13 cellular contexts compared by ENCODE assay signal in the genomic region with DNA sequence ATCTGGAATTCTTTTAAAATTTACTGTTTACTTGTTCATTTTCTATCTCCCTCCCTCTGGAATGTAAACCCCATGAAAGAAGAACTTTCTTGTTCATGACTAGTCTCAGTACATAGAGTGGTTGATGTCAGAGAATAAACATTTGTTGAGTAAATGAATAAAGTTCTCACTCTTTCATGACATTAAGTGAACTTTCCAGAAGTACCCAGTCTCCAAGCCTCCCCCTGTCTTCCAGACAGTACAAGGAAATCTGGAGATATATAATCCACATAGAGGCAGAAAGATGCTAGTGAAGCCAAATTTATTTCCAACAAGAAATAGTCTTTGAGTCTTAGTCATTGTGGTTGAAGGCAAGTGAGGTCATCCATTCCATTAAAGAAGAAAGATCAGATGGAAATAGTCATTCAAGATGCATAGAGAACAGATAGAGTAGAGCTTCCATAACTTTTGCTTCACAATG.
A peak's percentile ranks its signal among the peaks of the same experiment; 100 is the strongest.
DNase-seq lines count a peak whose midpoint lies in the region; ATAC-seq and TF ChIP-seq lines count a peak whose summit lies in the region.
"Had no signal": no experiment of that assay in that cellular context is flagged by ENCODE, and none has a peak within 500 bp of the region (broad histone marks: within the 10 kb centered on the region; RNA-seq: fewer than 3 reads in every experiment).

No MANE protein-coding gene starts in this region.

- H3K36me3 ChIP-seq in lower lobe of right lung (no peaks in the 10 kb centered on the region), suprapubic skin (no peaks in the 10 kb centered on the region), H7 (replicated peaks; ENCODE audit: control insufficient read depth, insufficient read depth, low read length) (no peaks in the 10 kb centered on the region)

- ATAC-seq in lower lobe of right lung, result peak in 1 of 2 donors; percentile 35

- H3K9me3 ChIP-seq in lower lobe of right lung, result no peaks in the 10 kb centered on the region
- H3K9me3 ChIP-seq in suprapubic skin, result no peaks in the 10 kb centered on the region

- H3K4me3 ChIP-seq in epithelial cell of esophagus (ENCODE audit: low read length) (no peak overlapping the region), lower lobe of right lung (no peak overlapping the region), suprapubic skin (no peak overlapping the region), H7 (ENCODE audit: insufficient read depth, low read depth, low read length) (no peak overlapping the region)
- H3K4me3 ChIP-seq: lung had no signal

- H3K4me1 ChIP-seq in lower lobe of right lung (no peaks in the 10 kb centered on the region), suprapubic skin (peaks cover 9% of the 10 kb centered on the region)

- H3K27ac ChIP-seq in lower lobe of right lung (peak overlapping the region; percentile 19), suprapubic skin (no peak overlapping the region)

- TF ChIP-seq CTCF in epithelial cell of esophagus (IDR thresholded peaks at IDR 0.05; ENCODE audit: insufficient read depth, low read depth, low read length, missing control alignments) (no peak), lower lobe of right lung (IDR thresholded peaks at IDR 0.05) (no peak), suprapubic skin (IDR thresholded peaks at IDR 0.05) (no peak)

- in situ Hi-C loops in ACHN (cut with HindIII; ENCODE audit: low pct_ligation_motif_present, low pct_unique_long_range_greater_than_20kb, low sequenced_read_pairs), result no loop called here

- peak; percentile 1 for DNase-seq in ACHN
- DNase-seq in M059J (ENCODE audit: low read depth), result peak; percentile 81
- peak; percentile 43 for DNase-seq in epithelial cell of esophagus (ENCODE audit: low read depth)
- no peak for DNase-seq in lower lobe of right lung
- no peak for DNase-seq in suprapubic skin (ENCODE audit: low spot score in 2 of 2)
- DNase-seq in H7, result no peak
- DNase-seq in activated CD4-positive, CD25-positive, alpha-beta regulatory T cell (lab: John Stamatoyannopoulos, UW), result no peak
- no peak for DNase-seq in stimulated activated CD8-positive, alpha-beta memory T cell treated with anti-CD3 and anti-CD28 coated beads, Interleukin-4, amount 100 ng/mL, for 48 hours
- DNase-seq: activated CD4-positive, alpha-beta T cell treated with anti-CD3 and anti-CD28 coated beads for 48 hours; activated naive CD4-positive, alpha-beta T cell treated with Interleukin-2 at 50 U/mL for 16 hours; retina; SHP77 treated with DMSO at 0.1 percent for 48 hours had no signal

- TF ChIP-seq POLR2A in suprapubic skin (IDR thresholded peaks at IDR 0.05), result no peak

- intact Hi-C loops in lower lobe of right lung (cut with DNase I), result no loop called here

- TF ChIP-seq EP300 in suprapubic skin (IDR thresholded peaks at IDR 0.05), result no peak

- no peaks in the 10 kb centered on the region for H3K27me3 ChIP-seq in lower lobe of right lung (ENCODE audit: low read depth)
- no peaks in the 10 kb centered on the region for H3K27me3 ChIP-seq in suprapubic skin
- no peaks in the 10 kb centered on the region; the same call in 1 of the 2 replicates for H3K27me3 ChIP-seq in H7 (ENCODE audit: control insufficient read depth, insufficient read depth, low read length)

Comparison
In these comparisons a context has a peak if more than half of its experiments do, and no peak if none do; other contexts are left out.
1. DNase-seq: peak in ACHN (single experiment), M059J (single experiment) and epithelial cell of esophagus (single experiment); none in lower lobe of right lung (single experiment), suprapubic skin (0 of 2), H7 (single experiment), activated CD4-positive, CD25-positive, alpha-beta regulatory T cell (0 of 4) and stimulated activated CD8-positive, alpha-beta memory T cell treated with anti-CD3 and anti-CD28 coated beads, Interleukin-4, amount 100 ng/mL, for 48 hours (single experiment).